In the genomic region with DNA sequence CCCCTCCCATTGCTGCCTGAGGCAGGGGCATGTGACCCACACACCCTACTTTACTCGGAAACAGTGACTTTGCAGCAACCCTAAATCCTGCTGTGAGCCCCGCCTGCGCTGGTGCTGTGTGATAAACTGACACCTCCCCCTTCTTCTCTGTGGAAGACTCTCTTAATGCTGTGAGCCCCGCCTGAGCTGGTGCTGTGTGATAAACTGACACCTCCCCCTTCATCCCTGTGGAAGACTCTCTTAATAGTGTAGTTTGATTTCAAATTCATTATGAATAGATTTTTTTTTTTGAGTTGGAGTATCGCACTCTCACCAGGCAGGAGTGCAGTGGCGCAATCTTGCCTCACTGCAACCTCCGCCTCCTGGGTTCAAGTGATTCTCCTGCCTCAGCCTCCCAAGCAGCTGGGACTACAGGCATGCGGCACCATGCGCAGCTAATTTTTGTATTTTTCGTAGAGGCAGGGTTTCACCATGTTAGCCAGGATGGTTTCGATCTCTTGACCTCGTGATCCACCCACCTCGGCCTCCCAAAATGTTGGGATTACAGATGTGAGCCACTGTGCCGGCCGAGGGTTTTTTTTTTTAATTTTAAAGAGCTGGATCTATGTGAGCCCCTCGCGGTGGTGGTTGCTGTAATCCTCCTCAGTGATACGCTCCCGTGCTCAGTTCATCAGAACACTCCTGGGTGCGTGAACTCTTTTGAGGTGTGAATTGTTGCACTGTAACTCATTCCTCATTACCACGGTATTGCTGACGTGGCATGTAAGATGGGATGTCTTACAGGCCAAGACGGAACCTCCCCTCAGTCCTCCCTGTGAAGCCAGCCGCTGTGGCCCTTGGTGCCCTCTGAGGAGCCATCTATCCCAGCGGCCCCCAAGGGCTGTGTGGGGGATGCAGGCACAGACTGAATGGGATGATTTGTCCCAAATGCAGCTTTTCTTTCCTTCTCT, we compare ENCODE assay signal across 10 cellular contexts.
A peak's percentile ranks its signal among the peaks of the same experiment; 100 is the strongest.
DNase-seq lines count a peak whose midpoint lies in the region; ATAC-seq and TF ChIP-seq lines count a peak whose summit lies in the region.
"Had no signal": no experiment of that assay in that cellular context is flagged by ENCODE, and none has a peak within 500 bp of the region (broad histone marks: within the 10 kb centered on the region; RNA-seq: fewer than 3 reads in every experiment).

No MANE protein-coding gene starts in this region.

- no peak overlapping the region for H3K4me3 ChIP-seq in testis

- H3K9me3 ChIP-seq in testis, result no peaks in the 10 kb centered on the region

- no peaks in the 10 kb centered on the region for H3K27me3 ChIP-seq in testis

- no peak for ATAC-seq in HG03045 (IDR thresholded peaks at IDR 0.05; ENCODE audit: unreplicated experiment)

- peaks cover 7% of the 10 kb centered on the region for H3K36me3 Mint-ChIP-seq in activated CD4-positive, alpha-beta T cell treated with anti-CD3 and anti-CD28 coated beads, Interleukin-2, amount 10 ng/mL, durations not matched to agents 24 days and 14 days (ENCODE audit: low read depth)

- H3K27ac Mint-ChIP-seq in activated CD4-positive, alpha-beta T cell treated with anti-CD3 and anti-CD28 coated beads, Interleukin-2, amount 10 ng/mL, durations not matched to agents 24 days and 14 days, result peak overlapping the region; percentile 81

- H3K27me3 Mint-ChIP-seq in activated CD4-positive, alpha-beta T cell treated with anti-CD3 and anti-CD28 coated beads, Interleukin-2, amount 10 ng/mL, durations not matched to agents 24 days and 14 days, result no peaks in the 10 kb centered on the region

- no peak for TF ChIP-seq CTCF in testis (IDR thresholded peaks at IDR 0.05)

- no peaks in the 10 kb centered on the region for H3K36me3 ChIP-seq in testis (ENCODE audit: low read depth, missing control alignments)

- WGBS in testis, 2 donors, result 84 to 87% methylated on average over 25 of the region's 25 CpGs

- TF ChIP-seq POLR2A in erythroblast (IDR thresholded peaks at IDR 0.05; ENCODE audit: low read length), result no peak
- no peak for TF ChIP-seq POLR2A in testis (IDR thresholded peaks at IDR 0.05)

- H3K4me1 ChIP-seq in testis, result peaks cover 7% of the 10 kb centered on the region

- H3K4me1 Mint-ChIP-seq in activated CD4-positive, alpha-beta T cell treated with anti-CD3 and anti-CD28 coated beads, Interleukin-2, amount 10 ng/mL, durations not matched to agents 24 days and 14 days, result peaks cover 70% of the 10 kb centered on the region

- in situ Hi-C loops in KBM-7 (cut with MboI; ENCODE audit: low pct_unique_long_range_greater_than_20kb, low sequenced_read_pairs), result no loop called here

- DNase-seq in KBM-7 (peak; percentile 49), erythroblast (lab: John Stamatoyannopoulos, UW) (peak; percentile 97 to 99), testis (no peak), DMS153 (lab: John Stamatoyannopoulos, UW) (no peak), activated gamma-delta T cell treated with Interleukin-2 at 50 U/mL for 16 hours (no peak)
- peak; percentile 88 for DNase-seq in activated CD4-positive, alpha-beta T cell treated with anti-CD3 and anti-CD28 coated beads, Interleukin-2, amount 10 ng/mL, durations not matched to agents 24 days and 14 days
- peak; percentile 24 to 35 for DNase-seq in stimulated activated CD8-positive, alpha-beta memory T cell treated with anti-CD3 and anti-CD28 coated beads, Interleukin-15, amount 100 ng/mL, for 4 hours (ENCODE audit: low read depth in 2 of 2)
- DNase-seq: cortex of kidney, left cardiac atrium had no signal

- no peak overlapping the region for H3K27ac ChIP-seq in testis

- intact Hi-C loops in activated CD4-positive, alpha-beta T cell treated with anti-CD3 and anti-CD28 coated beads, Interleukin-2, amount 10 ng/mL, durations not matched to agents 24 days and 14 days (cut with micrococcal nuclease), result loop anchor here (1.0 to 10.0 kb wide), 6 partner anchors 17 to 683 kb away; partner anchors contain the start of gene GALNT2
- intact Hi-C loops in testis (cut with DNase I; ENCODE audit: low total_unique reads), result no loop called here

- H3K9me3 Mint-ChIP-seq in activated CD4-positive, alpha-beta T cell treated with anti-CD3 and anti-CD28 coated beads, Interleukin-2, amount 10 ng/mL, durations not matched to agents 24 days and 14 days, result no peaks in the 10 kb centered on the region

- peak overlapping the region; percentile 76 for H3K4me3 Mint-ChIP-seq in activated CD4-positive, alpha-beta T cell treated with anti-CD3 and anti-CD28 coated beads, Interleukin-2, amount 10 ng/mL, durations not matched to agents 24 days and 14 days

Comparison
In these comparisons a context has a peak if more than half of its experiments do, and no peak if none do; other contexts are left out.
1. DNase-seq: peak in KBM-7 (single experiment), activated CD4-positive, alpha-beta T cell treated with anti-CD3 and anti-CD28 coated beads, Interleukin-2, amount 10 ng/mL, durations not matched to agents 24 days and 14 days (single experiment), erythroblast (2 of 2) and stimulated activated CD8-positive, alpha-beta memory T cell treated with anti-CD3 and anti-CD28 coated beads, Interleukin-15, amount 100 ng/mL, for 4 hours (2 of 2); none in testis (single experiment), DMS153 (single experiment) and activated gamma-delta T cell treated with Interleukin-2 at 50 U/mL for 16 hours (single experiment).